ENCODE assay signal across 7 cellular contexts in genomic region chr11:125110506-125110905, GRCh38. TPM values are rescaled to one million over a fixed set of nuclear protein-coding genes. Genes with fewer than 3 reads are reported as not detected.
DNase-seq lines count a peak whose midpoint lies in the region; ATAC-seq and TF ChIP-seq lines count a peak whose summit lies in the region.

No MANE protein-coding gene starts in this region.

- DNase-seq in psoas muscle (no peak), anterior cingulate cortex (lab: John Stamatoyannopoulos, UW) (no peak), NCI-H774 (lab: John Stamatoyannopoulos, UW) (no peak)

- H3K9ac ChIP-seq in OCI-LY1 (ENCODE audit: low read length): peak overlapping the region; percentile 84
- H3K9ac ChIP-seq in endocrine pancreas (ENCODE audit: control insufficient read depth, insufficient read depth, low read length): no peak overlapping the region

- WGBS in psoas muscle, 3 donors: 51 to 56% (median 55%) methylated on average over 4 of the region's 4 CpGs

- no peaks in the 10 kb centered on the region for H3K27me3 ChIP-seq in OCI-LY1 (ENCODE audit: insufficient read depth, low read length)
- no peaks in the 10 kb centered on the region for H3K27me3 ChIP-seq in endocrine pancreas (ENCODE audit: control insufficient read depth, insufficient read depth, low read length)
- no peaks in the 10 kb centered on the region for H3K27me3 ChIP-seq in psoas muscle (ENCODE audit: insufficient read depth in 3 of 3, low read length in 2 of 3)

- H3K27ac ChIP-seq in OCI-LY1 (ENCODE audit: low read depth, low read length, poor library complexity, severe bottlenecking): no peak overlapping the region
- no peak overlapping the region for H3K27ac ChIP-seq in psoas muscle

- no peaks in the 10 kb centered on the region for H4K20me1 ChIP-seq in OCI-LY1 (ENCODE audit: insufficient read depth, low read length)

- H3K4me2 ChIP-seq in OCI-LY1 (ENCODE audit: low read length): peak overlapping the region; percentile 92

- TF ChIP-seq CTCF in GM12875 (IDR thresholded peaks at IDR 0.05; ENCODE audit: borderline replicate concordance, insufficient read depth, low read depth, low read length): no peak
- TF ChIP-seq CTCF in OCI-LY1 (IDR thresholded peaks at IDR 0.05; ENCODE audit: low read length): no peak
- TF ChIP-seq CTCF in psoas muscle (IDR thresholded peaks at IDR 0.05): no peak

- H3K4me1 ChIP-seq in OCI-LY1 (ENCODE audit: insufficient read depth, low read length, severe bottlenecking): peaks cover 21% of the 10 kb centered on the region
- H3K4me1 ChIP-seq in endocrine pancreas (ENCODE audit: control insufficient read depth, insufficient read depth, low read length): no peaks in the 10 kb centered on the region
- peaks cover 21% of the 10 kb centered on the region for H3K4me1 ChIP-seq in psoas muscle

- H3K36me3 ChIP-seq in OCI-LY1 (ENCODE audit: insufficient read depth, low read length) (peaks cover 6% of the 10 kb centered on the region), endocrine pancreas (ENCODE audit: control insufficient read depth, insufficient read depth, low read length) (no peaks in the 10 kb centered on the region), psoas muscle (ENCODE audit: insufficient read depth in 1 of 2, low read depth in 1 of 2) (no peaks in the 10 kb centered on the region)

- H3K79me2 ChIP-seq in OCI-LY1 (ENCODE audit: insufficient read depth, low read length): no peaks in the 10 kb centered on the region

- 0 out of 2 replicates have a peak, but pooled peaks cover 2% of the 10 kb centered on the region for H3K9me3 ChIP-seq in OCI-LY1 (ENCODE audit: low read length)
- no peaks in the 10 kb centered on the region for H3K9me3 ChIP-seq in endocrine pancreas (ENCODE audit: control insufficient read depth, low read length)
- no peaks in the 10 kb centered on the region for H3K9me3 ChIP-seq in psoas muscle

- no peaks in the 10 kb centered on the region for H3F3A ChIP-seq in OCI-LY1 (ENCODE audit: insufficient read depth, low read length)

- intact Hi-C loops in psoas muscle (cut with DNase I): loop anchor here in 1 of 2 donors (10.0 kb wide), 1 partner anchor 156 kb away; the partner anchor contains the start of gene CCDC15

- ATAC-seq in psoas muscle (no peak), HG03442 (IDR thresholded peaks at IDR 0.05; ENCODE audit: unreplicated experiment) (no peak)

- H3K9me2 ChIP-seq in OCI-LY1 (ENCODE audit: low read depth, low read length): no peaks in the 10 kb centered on the region

- H2AFZ ChIP-seq in OCI-LY1 (ENCODE audit: low read length): no peak overlapping the region

- peak overlapping the region; percentile 61 for H3K4me3 ChIP-seq in GM12875 (ENCODE audit: low read depth, low read length)
- H3K4me3 ChIP-seq in OCI-LY1 (ENCODE audit: low read depth, low read length, poor library complexity, severe bottlenecking): peak overlapping the region; percentile 93
- H3K4me3 ChIP-seq in endocrine pancreas (ENCODE audit: control insufficient read depth, insufficient read depth, low read length): peak overlapping the region; percentile 72
- H3K4me3 ChIP-seq in psoas muscle: peak overlapping the region; percentile 91

RNA-seq across cellular contexts. Expression of gene TMEM218, which starts 0.9 kb away (rescaled TPM):
- total RNA-seq in psoas muscle: 10 to 100 TPM in 1 of 4 donors, 1 to 10 TPM in 3; 4.9 to 12.1 (median 5.9) TPM
- 10 to 100 TPM; 13.6 to 30.3 (median 18.4) TPM for polyA plus RNA-seq in psoas muscle

RNA-seq across cellular contexts. Expression of gene SLC37A2, which starts 47.4 kb away (rescaled TPM):
- 1 to 10 TPM; 1.2 to 1.9 (median 1.7) TPM for total RNA-seq in psoas muscle
- under 1 TPM; 0.30 to 0.47 (median 0.31) TPM for polyA plus RNA-seq in psoas muscle

RNA-seq across cellular contexts. Expression of gene PKNOX2, which starts 54.0 kb away (rescaled TPM):
- 10 to 100 TPM; 14.5 to 30.5 (median 26.4) TPM for total RNA-seq in psoas muscle
- polyA plus RNA-seq in psoas muscle: 1 to 10 TPM; 1.8 to 8.8 (median 4.1) TPM
